In genomic region chr9:36462245-36462644, GRCh38 we compare ENCODE assay signal across 15 cellular contexts.
DNase-seq lines count a peak whose midpoint lies in the region; ATAC-seq and TF ChIP-seq lines count a peak whose summit lies in the region.
"Had no signal": no experiment of that assay in that cellular context is flagged by ENCODE, and none has a peak within 500 bp of the region (broad histone marks: within the 10 kb centered on the region; RNA-seq: fewer than 3 reads in every experiment).

No MANE protein-coding gene starts in this region.

- H3K4me1 Mint-ChIP-seq in activated naive CD8-positive, alpha-beta T cell (ENCODE audit: low read depth), result peaks cover 54% of the 10 kb centered on the region
- H3K4me1 Mint-ChIP-seq in activated naive CD8-positive, alpha-beta T cell treated with anti-CD3 and anti-CD28 coated beads for 36 hours, result peaks cover 46% of the 10 kb centered on the region
- H3K4me1 Mint-ChIP-seq in brain, result peaks cover 35% of the 10 kb centered on the region
- peaks cover 45% of the 10 kb centered on the region for H3K4me1 Mint-ChIP-seq in stimulated activated naive CD8-positive, alpha-beta T cell treated with anti-CD3 and anti-CD28 coated beads, Interleukin-15, amount 100 ng/mL, for 72 hours

- H3K27me3 Mint-ChIP-seq in activated naive CD8-positive, alpha-beta T cell, result no peaks in the 10 kb centered on the region
- no peaks in the 10 kb centered on the region for H3K27me3 Mint-ChIP-seq in activated naive CD8-positive, alpha-beta T cell treated with anti-CD3 and anti-CD28 coated beads for 36 hours
- no peaks in the 10 kb centered on the region for H3K27me3 Mint-ChIP-seq in brain
- H3K27me3 Mint-ChIP-seq in stimulated activated naive CD8-positive, alpha-beta T cell treated with anti-CD3 and anti-CD28 coated beads, Interleukin-15, amount 100 ng/mL, for 72 hours, result no peaks in the 10 kb centered on the region

- H3K36me3 Mint-ChIP-seq in activated naive CD8-positive, alpha-beta T cell, result peaks cover 4% of the 10 kb centered on the region
- H3K36me3 Mint-ChIP-seq in activated naive CD8-positive, alpha-beta T cell treated with anti-CD3 and anti-CD28 coated beads for 36 hours, result peaks cover 11% of the 10 kb centered on the region
- H3K36me3 Mint-ChIP-seq in brain, result peaks cover 34% of the 10 kb centered on the region

- intact Hi-C loops in mucosa of descending colon (cut with DNase I, micrococcal nuclease), result no loop called here

- ATAC-seq in mucosa of descending colon, result peak; percentile 52
- no peak for ATAC-seq in HG03469 (IDR thresholded peaks at IDR 0.05; ENCODE audit: unreplicated experiment)
- no peak for ATAC-seq in stimulated activated naive CD8-positive, alpha-beta T cell treated with anti-CD3 and anti-CD28 coated beads, Interleukin-15, amount 100 ng/mL, for 72 hours
- ATAC-seq: GM12878 had no signal

- H3K9me3 Mint-ChIP-seq in activated naive CD8-positive, alpha-beta T cell (ENCODE audit: low read depth), result no peaks in the 10 kb centered on the region
- no peaks in the 10 kb centered on the region for H3K9me3 Mint-ChIP-seq in activated naive CD8-positive, alpha-beta T cell treated with anti-CD3 and anti-CD28 coated beads for 36 hours
- H3K9me3 Mint-ChIP-seq in brain, result no peaks in the 10 kb centered on the region
- no peaks in the 10 kb centered on the region for H3K9me3 Mint-ChIP-seq in stimulated activated naive CD8-positive, alpha-beta T cell treated with anti-CD3 and anti-CD28 coated beads, Interleukin-15, amount 100 ng/mL, for 72 hours

- no peaks in the 10 kb centered on the region for H3K9me3 ChIP-seq in mucosa of descending colon

- TF ChIP-seq CTCF in brain (conservative IDR thresholded peaks at IDR 0.05) (no peak), mucosa of descending colon (IDR thresholded peaks at IDR 0.05) (no peak)

- peaks cover 8% of the 10 kb centered on the region for H3K4me1 ChIP-seq in mucosa of descending colon (ENCODE audit: low read depth)

- no peak for DNase-seq in activated naive CD8-positive, alpha-beta T cell treated with anti-CD3 and anti-CD28 coated beads for 36 hours
- no peak for DNase-seq in mucosa of descending colon
- peak; percentile 4 for DNase-seq in superior temporal gyrus (ENCODE audit: extremely low spot score)
- DNase-seq in stimulated activated naive CD8-positive, alpha-beta T cell treated with anti-CD3 and anti-CD28 coated beads, Interleukin-15, amount 100 ng/mL, for 72 hours, result no peak
- no peak for DNase-seq in UCSD-AML1 (lab: John Stamatoyannopoulos, UW; ENCODE audit: unreplicated experiment)
- DNase-seq: 8988T, GDM1, NCI-H187 treated with DMSO at 0.1 percent for 48 hours, NCI-H345, NCI-H526 treated with DMSO at 0.1 percent for 48 hours, SIG-M5 had no signal

- no peak overlapping the region for H3K4me3 Mint-ChIP-seq in activated naive CD8-positive, alpha-beta T cell
- H3K4me3 Mint-ChIP-seq in activated naive CD8-positive, alpha-beta T cell treated with anti-CD3 and anti-CD28 coated beads for 36 hours, result no peak overlapping the region
- H3K4me3 Mint-ChIP-seq in brain, result no peak overlapping the region
- no peak overlapping the region for H3K4me3 Mint-ChIP-seq in stimulated activated naive CD8-positive, alpha-beta T cell treated with anti-CD3 and anti-CD28 coated beads, Interleukin-15, amount 100 ng/mL, for 72 hours

- H3K27ac Mint-ChIP-seq in activated naive CD8-positive, alpha-beta T cell, result peak overlapping the region; percentile 79
- no peak overlapping the region for H3K27ac Mint-ChIP-seq in activated naive CD8-positive, alpha-beta T cell treated with anti-CD3 and anti-CD28 coated beads for 36 hours
- peak overlapping the region in 3 of 5 experiments; percentile 83 to 90 (median 85) for H3K27ac Mint-ChIP-seq in brain
- H3K27ac Mint-ChIP-seq in stimulated activated naive CD8-positive, alpha-beta T cell treated with anti-CD3 and anti-CD28 coated beads, Interleukin-15, amount 100 ng/mL, for 72 hours, result no peak overlapping the region

- no peak overlapping the region for H3K4me3 ChIP-seq in mucosa of descending colon
- H3K4me3 ChIP-seq: GM12878 had no signal

- H3K36me3 ChIP-seq in mucosa of descending colon (ENCODE audit: low read depth), result no peaks in the 10 kb centered on the region

Comparison
In these comparisons a context has a peak if more than half of its experiments do, and no peak if none do; other contexts are left out.
1. H3K27ac Mint-ChIP-seq: peak in activated naive CD8-positive, alpha-beta T cell (single experiment) and brain (3 of 5); none in activated naive CD8-positive, alpha-beta T cell treated with anti-CD3 and anti-CD28 coated beads for 36 hours (single experiment) and stimulated activated naive CD8-positive, alpha-beta T cell treated with anti-CD3 and anti-CD28 coated beads, Interleukin-15, amount 100 ng/mL, for 72 hours (0 of 2).